8 cellular contexts compared by ENCODE assay signal in the genomic region with DNA sequence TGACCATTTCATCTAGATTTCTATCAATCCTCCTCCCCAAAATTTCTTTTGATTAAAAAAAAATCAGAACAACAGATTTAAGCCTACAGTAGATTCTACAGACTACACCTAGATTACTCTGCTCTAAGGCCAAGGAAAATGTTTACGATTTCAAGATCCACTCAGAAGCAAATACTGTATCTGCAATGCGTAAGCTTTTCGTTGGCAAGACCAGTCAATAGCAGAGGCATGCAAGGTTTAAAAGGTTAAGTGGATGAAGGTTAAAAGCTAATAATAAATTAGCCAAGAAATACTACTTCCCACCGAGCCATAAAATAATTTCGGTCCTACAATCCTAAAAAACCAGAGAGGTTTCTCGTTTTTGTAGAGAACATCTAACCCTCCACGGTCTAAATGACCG. TPM values are rescaled to one million over a fixed set of nuclear protein-coding genes. Genes with fewer than 3 reads are reported as not detected.
DNase-seq lines count a peak whose midpoint lies in the region; ATAC-seq and TF ChIP-seq lines count a peak whose summit lies in the region.

No MANE protein-coding gene starts in this region.

- CTCF ChIA-PET in activated naive CD4-positive, alpha-beta T cell treated with anti-CD3 and anti-CD28 coated beads, Interleukin-2, amount 10 ng/mL, durations not matched to agents 7 days and 5 days (lab: Charles Lee), result interaction anchor here (2.7 kb wide), 1 partner anchor 38 kb away, joined by 17 read pairs; no protein-coding TSS in a partner anchor

- peaks cover 48% of the 10 kb centered on the region for H3K4me1 Mint-ChIP-seq in activated naive CD4-positive, alpha-beta T cell treated with anti-CD3 and anti-CD28 coated beads, Interleukin-2, amount 10 ng/mL, durations not matched to agents 7 days and 5 days

- peaks cover 24 to 38% (median 29%) of the 10 kb centered on the region in 4 donors for H3K4me1 ChIP-seq in upper lobe of left lung

- ATAC-seq in upper lobe of left lung (ENCODE audit: low FRiP score in 2 of 2), result no peak

- H3K27ac ChIP-seq in upper lobe of left lung, result peak overlapping the region in 1 of 4 donors; percentile 81

- TF ChIP-seq EP300 in upper lobe of left lung (IDR thresholded peaks at IDR 0.05), result no peak

- H3K27me3 ChIP-seq in upper lobe of left lung, result no peaks in the 10 kb centered on the region

- peaks cover 13% of the 10 kb centered on the region for H3K36me3 Mint-ChIP-seq in activated naive CD4-positive, alpha-beta T cell treated with anti-CD3 and anti-CD28 coated beads, Interleukin-2, amount 10 ng/mL, durations not matched to agents 7 days and 5 days

- DNase-seq in activated naive CD4-positive, alpha-beta T cell treated with anti-CD3 and anti-CD28 coated beads, Interleukin-2, amount 10 ng/mL, durations not matched to agents 7 days and 5 days, result no peak
- no peak for DNase-seq in activated naive CD4-positive, alpha-beta T cell treated with anti-CD3 and anti-CD28 coated beads, Interleukin-2, amount 50 U/mL, for 16 hours
- no peak for DNase-seq in astrocyte of the cerebellum (ENCODE audit: low read depth)
- DNase-seq in lower leg skin (ENCODE audit: low spot score in 2 of 2), result no peak
- DNase-seq in upper lobe of left lung, result no peak
- no peak for DNase-seq in hypothalamus (lab: John Stamatoyannopoulos, UW)
- no peak for DNase-seq in NCI-H526 treated with DMSO at 0.1 percent for 48 hours (lab: John Stamatoyannopoulos, UW)
- DNase-seq in HuH-7.5 (ENCODE audit: low spot score), result no peak

- TF ChIP-seq POLR2A in lower leg skin (IDR thresholded peaks at IDR 0.05) (no peak), upper lobe of left lung (IDR thresholded peaks at IDR 0.05) (no peak)

- H3K4me3 ChIP-seq in astrocyte of the cerebellum (ENCODE audit: low read depth, low read length), result peak overlapping the region; percentile 92
- peak overlapping the region; percentile 94 for H3K4me3 ChIP-seq in lower leg skin (ENCODE audit: low read depth, poor library complexity, severe bottlenecking)
- H3K4me3 ChIP-seq in upper lobe of left lung, result peak overlapping the region; percentile 89 to 96 (median 92)

- 4 to 5% methylated on average over 8 of the region's 8 CpGs for WGBS in lower leg skin, 2 donors
- 7% methylated on average over 8 of the region's 8 CpGs for WGBS in upper lobe of left lung, 2 donors

- TF ChIP-seq CTCF in astrocyte of the cerebellum (IDR thresholded peaks at IDR 0.05; ENCODE audit: low read depth, low read length, missing control alignments), result no peak
- no peak for TF ChIP-seq CTCF in lower leg skin (IDR thresholded peaks at IDR 0.05)
- TF ChIP-seq CTCF in upper lobe of left lung (IDR thresholded peaks at IDR 0.05), result no peak

- peaks cover 30% of the 10 kb centered on the region for H3K27me3 Mint-ChIP-seq in activated naive CD4-positive, alpha-beta T cell treated with anti-CD3 and anti-CD28 coated beads, Interleukin-2, amount 10 ng/mL, durations not matched to agents 7 days and 5 days

- peak overlapping the region; percentile 90 for H3K4me3 Mint-ChIP-seq in activated naive CD4-positive, alpha-beta T cell treated with anti-CD3 and anti-CD28 coated beads, Interleukin-2, amount 10 ng/mL, durations not matched to agents 7 days and 5 days

- H3K27ac Mint-ChIP-seq in activated naive CD4-positive, alpha-beta T cell treated with anti-CD3 and anti-CD28 coated beads, Interleukin-2, amount 10 ng/mL, durations not matched to agents 7 days and 5 days, result peak overlapping the region; percentile 82

- intact Hi-C loops in lower leg skin (cut with DNase I; ENCODE audit: low total_unique reads), result no loop called here

- H3K9me3 ChIP-seq in upper lobe of left lung, result no peaks in the 10 kb centered on the region

- H3K36me3 ChIP-seq in upper lobe of left lung, result no peaks in the 10 kb centered on the region

- H3K9me3 Mint-ChIP-seq in activated naive CD4-positive, alpha-beta T cell treated with anti-CD3 and anti-CD28 coated beads, Interleukin-2, amount 10 ng/mL, durations not matched to agents 7 days and 5 days, result no peaks in the 10 kb centered on the region

- in situ Hi-C loops in astrocyte of the cerebellum (cut with HindIII; ENCODE audit: low sequenced_read_pairs), result loop anchor here (25.0 kb wide), 1 partner anchor 185 kb away; no protein-coding TSS in a partner anchor

RNA-seq across cellular contexts. Expression of a gene that starts 1.3 kb away (rescaled TPM):
- total RNA-seq in lower leg skin, result 100 to 1,000 TPM; 116 to 174 (median 150) TPM
- total RNA-seq in upper lobe of left lung, result 10 to 100 TPM; 35.6 to 82.7 (median 59.5) TPM
